17 cellular contexts compared by ENCODE assay signal in the genomic region with DNA sequence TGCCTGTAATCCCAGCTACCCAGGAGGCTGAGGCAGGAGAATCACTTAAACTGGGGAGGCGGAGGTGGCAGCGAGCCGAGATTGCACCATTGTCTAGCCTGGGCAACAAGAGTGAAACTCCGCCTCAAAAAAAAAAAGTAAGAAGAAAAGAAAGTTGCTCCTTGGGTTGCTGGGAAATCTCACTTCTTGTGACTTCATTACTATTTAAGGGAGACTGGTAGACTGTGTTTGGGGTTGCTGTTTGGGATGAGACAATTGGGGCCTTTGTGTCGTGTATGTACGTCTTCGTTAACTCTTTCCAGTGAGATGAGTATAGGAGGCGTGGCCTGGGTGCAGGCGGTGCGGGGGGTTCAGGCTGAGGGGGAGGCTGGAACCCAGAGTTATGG. TPM values are rescaled to one million over a fixed set of nuclear protein-coding genes. Genes with fewer than 3 reads are reported as not detected.
DNase-seq lines count a peak whose midpoint lies in the region; ATAC-seq, FAIRE-seq and TF ChIP-seq lines count a peak whose summit lies in the region.
"Had no signal": no experiment of that assay in that cellular context is flagged by ENCODE, and none has a peak within 500 bp of the region (broad histone marks: within the 10 kb centered on the region; RNA-seq: fewer than 3 reads in every experiment).

No MANE protein-coding gene starts in this region.

- no peak for TF ChIP-seq POLR2A in HepG2 (IDR thresholded peaks at IDR 0.05; ENCODE audit: insufficient read depth in 1 of 2, low read depth in 2 of 2, low read length in 2 of 2)
- TF ChIP-seq POLR2A in spleen (IDR thresholded peaks at IDR 0.05) = no peak

- H3K23me2 ChIP-seq in H9 (ENCODE audit: insufficient read length, low read depth, low read length, poor library complexity, severe bottlenecking) = peaks cover 3% of the 10 kb centered on the region

- H2AFZ ChIP-seq in H9 (ENCODE audit: low read length) = no peak overlapping the region
- no peak overlapping the region for H2AFZ ChIP-seq in astrocyte (ENCODE audit: low read depth, low read length)
- no peak overlapping the region for H2AFZ ChIP-seq in HepG2 (ENCODE audit: low read length)
- H2AFZ ChIP-seq in Karpas-422 (ENCODE audit: low read length) = no peak overlapping the region

- no CpG with 5 or more reads among the region's 10 CpGs for WGBS in H9 (ENCODE audit: extremely low coverage, insufficient read length, low lambda C conversion rate)
- WGBS in HepG2 (ENCODE audit: low lambda C conversion rate) = 92% methylated on average over 8 of the region's 10 CpGs
- 83 to 90% (median 87%) methylated on average over 10 of the region's 10 CpGs for WGBS in spleen, 5 donors

- H3K4me3 Mint-ChIP-seq in H9 = no peak overlapping the region
- no peak overlapping the region for H3K4me3 Mint-ChIP-seq in astrocyte (ENCODE audit: unreplicated experiment)
- H3K4me3 Mint-ChIP-seq: activated CD4-positive, alpha-beta T cell treated with anti-CD3 and anti-CD28 coated beads, Interleukin-2, amount 10 ng/mL, durations not matched to agents 7 days and 5 days; activated naive CD8-positive, alpha-beta T cell treated with anti-CD3 and anti-CD28 coated beads, Interleukin-2, amount 50 U/mL, for 24 hours; CD4-positive, alpha-beta memory T cell had no signal

- H3K27me3 Mint-ChIP-seq in H9 (ENCODE audit: low read depth) (no peaks in the 10 kb centered on the region; the same call in 1 of the 2 replicates), astrocyte (ENCODE audit: low read depth, unreplicated experiment) (no peaks in the 10 kb centered on the region)
- H3K27me3 Mint-ChIP-seq: activated CD4-positive, alpha-beta T cell treated with anti-CD3 and anti-CD28 coated beads, Interleukin-2, amount 10 ng/mL, durations not matched to agents 7 days and 5 days; activated naive CD8-positive, alpha-beta T cell treated with anti-CD3 and anti-CD28 coated beads, Interleukin-2, amount 50 U/mL, for 24 hours had no signal

- H3K36me3 ChIP-seq in astrocyte (ENCODE audit: insufficient read depth, low read length) (peaks cover 6% of the 10 kb centered on the region), HepG2 (replicated peaks in 1 of 2; ENCODE audit: control insufficient read depth in 1 of 2, insufficient read depth in 2 of 2, low read length in 2 of 2) (peaks cover 1 to 26% of the 10 kb centered on the region in 2 experiments; a peak in 3 of 5 replicates), spleen (peaks cover 0 to 64% (median 9%) of the 10 kb centered on the region in 6 donors), Karpas-422 (ENCODE audit: insufficient read depth, low read length) (no peaks in the 10 kb centered on the region)

- no peak overlapping the region for H3K9ac ChIP-seq in H9 (ENCODE audit: extremely low read depth, insufficient read length, low read length)
- H3K9ac ChIP-seq in astrocyte (ENCODE audit: low read length) = no peak overlapping the region
- H3K9ac ChIP-seq in HepG2 (ENCODE audit: insufficient read depth, low read depth, low read length) = no peak overlapping the region
- H3K9ac ChIP-seq in Karpas-422 (ENCODE audit: low read length) = no peak overlapping the region

- no peak for FAIRE-seq in astrocyte (lab: Jason Lieb, UNC)
- no peak for FAIRE-seq in HepG2 (lab: Jason Lieb, UNC)

- H3K18ac ChIP-seq in H9 (ENCODE audit: insufficient read length, low read depth, low read length) = no peak overlapping the region

- H2BK12ac ChIP-seq in H9 (ENCODE audit: insufficient read length, low read depth, low read length) = no peak overlapping the region

- no peaks in the 10 kb centered on the region for H3K9me2 ChIP-seq in Karpas-422 (replicated peaks; ENCODE audit: insufficient read depth, low read length)

- peak overlapping the region; percentile 3 to 79 (median 77); a peak in 3 of 7 replicates for H3K27ac Mint-ChIP-seq in H9
- peak overlapping the region; percentile 94 for H3K27ac Mint-ChIP-seq in astrocyte (ENCODE audit: unreplicated experiment)
- H3K27ac Mint-ChIP-seq: activated CD4-positive, alpha-beta T cell treated with anti-CD3 and anti-CD28 coated beads, Interleukin-2, amount 10 ng/mL, durations not matched to agents 7 days and 5 days; activated naive CD8-positive, alpha-beta T cell treated with anti-CD3 and anti-CD28 coated beads, Interleukin-2, amount 50 U/mL, for 24 hours had no signal

- no peak overlapping the region for H3K56ac ChIP-seq in H9 (ENCODE audit: insufficient read length, low read depth, low read length)

- no peak for TF ChIP-seq RAD21 in HepG2 (CRISPR knock-in tag; IDR thresholded peaks at IDR 0.05)

- no TSS peak for BruUV-seq in HepG2 (replicated peaks; lab: Mats Ljungman, UMichigan)

- H4K91ac ChIP-seq in H9 (ENCODE audit: insufficient read length, low read depth, low read length) = no peak overlapping the region

- H3K36me3 Mint-ChIP-seq in H9 (ENCODE audit: insufficient read depth in 1 of 3, low read depth in 3 of 3) (peaks cover 0 to 14% (median 8%) of the 10 kb centered on the region in 3 experiments; a peak in 4 of 7 replicates), astrocyte (ENCODE audit: low read depth, unreplicated experiment) (peaks cover 14% of the 10 kb centered on the region)
- H3K36me3 Mint-ChIP-seq: CD4-positive, alpha-beta memory T cell had no signal

- H4K20me1 ChIP-seq in H9 (ENCODE audit: control insufficient read depth, insufficient read depth, insufficient read length) (no peaks in the 10 kb centered on the region), astrocyte (ENCODE audit: insufficient read depth, low read length) (peaks cover 77% of the 10 kb centered on the region), HepG2 (ENCODE audit: insufficient read depth, low read length) (peaks cover 29% of the 10 kb centered on the region), Karpas-422 (ENCODE audit: insufficient read depth, low read depth, low read length) (0 out of 2 replicates have a peak, but pooled peaks cover 4% of the 10 kb centered on the region)

- no peak overlapping the region for H3K4me2 ChIP-seq in H9 (ENCODE audit: insufficient read depth, insufficient read length, low read length)
- no peak overlapping the region for H3K4me2 ChIP-seq in astrocyte (ENCODE audit: low read length)
- H3K4me2 ChIP-seq in HepG2 (ENCODE audit: low read depth, low read length) = no peak overlapping the region
- H3K4me2 ChIP-seq in Karpas-422 (ENCODE audit: low read depth, low read length, poor library complexity, severe bottlenecking) = no peak overlapping the region

- TF ChIP-seq CTCF in H9 (conservative IDR thresholded peaks at IDR 0.05) (no peak), astrocyte (IDR thresholded peaks at IDR 0.05; ENCODE audit: insufficient read depth, low read depth, low read length) (no peak), HepG2 (CRISPR knock-in tag; IDR thresholded peaks at IDR 0.05) (no peak), spleen (IDR thresholded peaks at IDR 0.05 in 8 of 11, conservative IDR thresholded peaks at IDR 0.05 in 3 of 11) (no peak)

- ATAC-seq in HepG2 (no peak), HG03095 (IDR thresholded peaks at IDR 0.05; ENCODE audit: unreplicated experiment) (no peak)
- ATAC-seq: activated naive CD8-positive, alpha-beta T cell treated with anti-CD3 and anti-CD28 coated beads, Interleukin-2, amount 50 U/mL, for 24 hours; esophagus mucosa had no signal

- H3K27me3 ChIP-seq in H9 (ENCODE audit: insufficient read depth, low read length) = no peaks in the 10 kb centered on the region
- no peaks in the 10 kb centered on the region for H3K27me3 ChIP-seq in astrocyte (ENCODE audit: insufficient read depth, low read length)
- H3K27me3 ChIP-seq in HepG2 (ENCODE audit: control insufficient read depth in 1 of 2, insufficient read depth in 2 of 2, low read length in 2 of 2) = no peaks in the 10 kb centered on the region
- H3K27me3 ChIP-seq in spleen (replicated peaks in 1 of 7) = no peaks in the 10 kb centered on the region
- H3K27me3 ChIP-seq in Karpas-422 (ENCODE audit: low read length) = no peaks in the 10 kb centered on the region
- H3K27me3 ChIP-seq: testis had no signal

- in situ Hi-C loops in HepG2 (cut with HindIII; ENCODE audit: extremely low pct_ligation_motif_present, low pct_unique_long_range_greater_than_20kb) = no loop called here

- POLR2A ChIA-PET in HepG2 (lab: Yijun Ruan, JAX) = interaction anchor here (1.7 to 2.5 kb wide), 2 partner anchors 33 to 62 kb away, joined by 3 to 12 read pairs; no protein-coding TSS in a partner anchor

- CTCF ChIA-PET in HepG2 (lab: Yijun Ruan, JAX; ENCODE audit: low intra/inter-chr PET ratio, low total read pairs) = no interaction called here

- no peak overlapping the region for H2BK20ac ChIP-seq in H9 (ENCODE audit: low read depth, low read length, poor library complexity, severe bottlenecking)

- H3K4me1 Mint-ChIP-seq in H9 (peaks cover 27 to 46% of the 10 kb centered on the region in 2 experiments), astrocyte (ENCODE audit: low read depth, unreplicated experiment) (peaks cover 61% of the 10 kb centered on the region)
- H3K4me1 Mint-ChIP-seq: activated CD4-positive, alpha-beta T cell treated with anti-CD3 and anti-CD28 coated beads, Interleukin-2, amount 10 ng/mL, durations not matched to agents 7 days and 5 days; activated naive CD8-positive, alpha-beta T cell treated with anti-CD3 and anti-CD28 coated beads, Interleukin-2, amount 50 U/mL, for 24 hours; CD4-positive, alpha-beta memory T cell had no signal

- no peaks in the 10 kb centered on the region for H3K79me1 ChIP-seq in H9 (ENCODE audit: insufficient read depth, low read depth, low read length, poor library complexity, severe bottlenecking)

- H4K8ac ChIP-seq in H9 (replicated peaks; ENCODE audit: insufficient read length, low read depth, low read length) = no peak overlapping the region

- H2AK5ac ChIP-seq in H9 (ENCODE audit: insufficient read length, low read length) = no peak overlapping the region

- H2BK15ac ChIP-seq in H9 (ENCODE audit: low read depth, low read length) = no peak overlapping the region

- H3K4me3 ChIP-seq in astrocyte (ENCODE audit: insufficient read depth, low read depth, low read length) = no peak overlapping the region
- H3K4me3 ChIP-seq in HepG2 (replicated peaks in 1 of 3; ENCODE audit: insufficient read depth in 1 of 3, low read depth in 2 of 3, low read length in 3 of 3) = no peak overlapping the region
- H3K4me3 ChIP-seq in spleen = no peak overlapping the region
- H3K4me3 ChIP-seq in Karpas-422 (ENCODE audit: low read length) = no peak overlapping the region
- H3K4me3 ChIP-seq: testis had no signal

- H2BK120ac ChIP-seq in H9 (ENCODE audit: low read depth, low read length, poor library complexity, severe bottlenecking) = no peak overlapping the region

- no peak overlapping the region for H3K23ac ChIP-seq in H9 (ENCODE audit: insufficient read length, low read depth, low read length)

- H3K4me1 ChIP-seq in H9 (ENCODE audit: insufficient read depth, low read length) (peaks cover 6% of the 10 kb centered on the region; the same call in 1 of the 2 replicates), astrocyte (ENCODE audit: insufficient read depth, low read length) (peaks cover 60% of the 10 kb centered on the region), HepG2 (ENCODE audit: insufficient read depth, low read length) (peaks cover 100% of the 10 kb centered on the region), spleen (peaks cover 19 to 100% (median 81%) of the 10 kb centered on the region in 6 donors), Karpas-422 (ENCODE audit: low read length) (peaks cover 10% of the 10 kb centered on the region)

- DNase-seq in H9 = no peak
- DNase-seq in astrocyte (ENCODE audit: low read depth) = no peak
- no peak for DNase-seq in HepG2 (ENCODE audit: low spot score)
- no peak for DNase-seq in spleen
- DNase-seq in SHP77 (lab: John Stamatoyannopoulos, UW) = no peak
- DNase-seq in Karpas-422 = no peak
- DNase-seq: activated CD4-positive, alpha-beta T cell treated with anti-CD3 and anti-CD28 coated beads, Interleukin-2, amount 10 ng/mL, durations not matched to agents 7 days and 5 days; activated CD8-positive, alpha-beta memory T cell treated with anti-CD3 and anti-CD28 coated beads, Interleukin-2, amount 50 U/mL, for 4 hours; activated effector memory CD4-positive, alpha-beta T cell treated with Interleukin-2 at 50 U/mL for 16 hours; activated naive CD8-positive, alpha-beta T cell treated with anti-CD3 and anti-CD28 coated beads, Interleukin-2, amount 50 U/mL, for 24 hours; CD4-positive, alpha-beta memory T cell; central memory CD4-positive, alpha-beta T cell; NCI-H748 treated with DMSO at 0.1 percent for 48 hours; SHP77 treated with DMSO at 0.1 percent for 48 hours; testis had no signal

- H3K9me3 ChIP-seq in H9 (ENCODE audit: control insufficient read depth, low read depth, low read length) = no peaks in the 10 kb centered on the region
- H3K9me3 ChIP-seq in astrocyte (ENCODE audit: insufficient read depth, low read depth, low read length) = no peaks in the 10 kb centered on the region
- H3K9me3 ChIP-seq in HepG2 (ENCODE audit: low read length) = no peaks in the 10 kb centered on the region
- no peaks in the 10 kb centered on the region for H3K9me3 ChIP-seq in spleen
- H3K9me3 ChIP-seq in Karpas-422 (ENCODE audit: low read length) = no peaks in the 10 kb centered on the region
- H3K9me3 ChIP-seq: testis had no signal

- H3K27ac ChIP-seq in H9 (ENCODE audit: insufficient read length, low read depth, low read length) = no peak overlapping the region
- H3K27ac ChIP-seq in astrocyte (ENCODE audit: low read depth, low read length) = no peak overlapping the region
- peak overlapping the region; percentile 42 for H3K27ac ChIP-seq in HepG2 (ENCODE audit: extremely low read length, insufficient read depth, low read length)
- H3K27ac ChIP-seq in spleen = peak overlapping the region in 7 of 8 donors; percentile 4 to 78 (median 69)
- H3K27ac ChIP-seq in Karpas-422 (ENCODE audit: low read length) = no peak overlapping the region

- H4K5ac ChIP-seq in H9 (ENCODE audit: insufficient read length, low read depth, low read length) = no peak overlapping the region

- H3K9me3 Mint-ChIP-seq in H9 (no peaks in the 10 kb centered on the region), astrocyte (ENCODE audit: unreplicated experiment) (no peaks in the 10 kb centered on the region)
- H3K9me3 Mint-ChIP-seq: activated CD4-positive, alpha-beta T cell treated with anti-CD3 and anti-CD28 coated beads, Interleukin-2, amount 10 ng/mL, durations not matched to agents 7 days and 5 days; activated naive CD8-positive, alpha-beta T cell treated with anti-CD3 and anti-CD28 coated beads, Interleukin-2, amount 50 U/mL, for 24 hours; CD4-positive, alpha-beta memory T cell had no signal

- H3K4ac ChIP-seq in H9 (ENCODE audit: low read depth, low read length) = no peak overlapping the region

- no peak overlapping the region for H3K14ac ChIP-seq in H9 (ENCODE audit: insufficient read depth, low read length)

- TF ChIP-seq EP300 in HepG2 (IDR thresholded peaks at IDR 0.05; ENCODE audit: low read depth in 2 of 2, low read length in 2 of 2) = no peak
- no peak for TF ChIP-seq EP300 in HepG2 (CRISPR knock-in tag; IDR thresholded peaks at IDR 0.05; ENCODE audit: borderline replicate concordance)

- H3T11ph ChIP-seq in H9 (ENCODE audit: low read length) = no peak overlapping the region

- no peak overlapping the region for H2BK5ac ChIP-seq in H9 (ENCODE audit: insufficient read length, low read length)

- no peaks in the 10 kb centered on the region for H3K79me2 ChIP-seq in H9 (ENCODE audit: insufficient read depth, low read length)
- H3K79me2 ChIP-seq in astrocyte (ENCODE audit: insufficient read depth, low read length) = peaks cover 87% of the 10 kb centered on the region
- peaks cover 72% of the 10 kb centered on the region for H3K79me2 ChIP-seq in HepG2 (ENCODE audit: insufficient read depth, low read length)
- H3K79me2 ChIP-seq in Karpas-422 (ENCODE audit: low read length) = no peaks in the 10 kb centered on the region

- intact Hi-C loops in HepG2 (cut with micrococcal nuclease; ENCODE audit: unreplicated experiment) (no loop called here), spleen (cut with DNase I; ENCODE audit: low total_unique reads) (loop anchor here (10.0 kb wide), 1 partner anchor 55 kb away; no protein-coding TSS in a partner anchor)

RNA-seq across cellular contexts. Expression of gene NDST1, which starts 11.6 kb away (rescaled TPM):
- total RNA-seq in H9 (2021) (59.2 and 65.5 TPM in 2 replicates), astrocyte (293 and 321 TPM in 2 replicates), HepG2 (2016; rRNA removed; fragmentation: Illumina TruSeq; extraction: Trizol) (22.1 and 26.2 TPM in 2 replicates), spleen (100 to 1,000 TPM; 123 to 360 (median 261) TPM)
- 6.5 and 8.8 TPM in 2 replicates for total RNA-seq in HepG2 (2016; cell fraction: cytosol; rRNA removed; fragmentation: Illumina TruSeq; extraction: Trizol; ENCODE audit: low read depth)
- 19.6 and 25.2 TPM in 2 replicates for total RNA-seq in HepG2 (2016; cell fraction: insoluble cytoplasmic fraction; rRNA removed; fragmentation: Illumina TruSeq; extraction: Trizol)
- 16.4 and 18.4 TPM in 2 replicates for total RNA-seq in HepG2 (2016; cell fraction: membrane; rRNA removed; fragmentation: Illumina TruSeq; extraction: Trizol)
- total RNA-seq in HepG2 (2016; cell fraction: nucleus; rRNA removed; fragmentation: Illumina TruSeq; extraction: Trizol) = 25.2 and 29.3 TPM in 2 replicates
- polyA plus RNA-seq in HepG2 (2011; rRNA removed) (23.8 and 35.0 TPM in 2 replicates), spleen (10 to 100 TPM in 1 of 3 donors, 1 to 10 TPM in 2; 6.1 to 45.7 (median 6.8) TPM)
- polyA plus RNA-seq in HepG2 (2011; cell fraction: cytosol; rRNA removed) = 18.9 and 20.3 TPM in 2 replicates
- 67.6 and 71.1 TPM in 2 replicates for polyA plus RNA-seq in HepG2 (2011; cell fraction: nucleus; rRNA removed)
- 36.0 and 40.8 TPM in 2 replicates for polyA plus RNA-seq in HepG2 (2012)
- polyA plus RNA-seq in HepG2 (2016; cell fraction: cytosol; fragmentation: Illumina TruSeq; extraction: Trizol; ENCODE audit: low read depth) = 2.7 and 3.1 TPM in 2 replicates
- polyA plus RNA-seq in HepG2 (2016; cell fraction: insoluble cytoplasmic fraction; fragmentation: Illumina TruSeq; extraction: Trizol; ENCODE audit: low read depth) = 15.4 and 18.3 TPM in 2 replicates
- polyA plus RNA-seq in HepG2 (2016; cell fraction: membrane; fragmentation: Illumina TruSeq; extraction: Trizol; ENCODE audit: low read depth) = 7.8 TPM in 2 replicates
- 29.1 and 30.9 TPM in 2 replicates for polyA plus RNA-seq in HepG2 (2016; cell fraction: nucleus; fragmentation: Illumina TruSeq; extraction: Trizol; ENCODE audit: insufficient read depth, low read depth)
- polyA minus RNA-seq in HepG2 (2011; rRNA and poly(A)+ RNA removed; ENCODE audit: low replicate concordance) = 12.5 and 73.9 TPM in 2 replicates
- polyA minus RNA-seq in HepG2 (2011; cell fraction: cytosol; rRNA and poly(A)+ RNA removed) = 20.8 and 29.5 TPM in 2 replicates
- 55.1 and 55.2 TPM in 2 replicates for polyA minus RNA-seq in HepG2 (2011; cell fraction: nucleus; rRNA and poly(A)+ RNA removed)
- 8.4 and 20.9 TPM in 2 replicates for total RNA-seq in Karpas-422 (2014; rRNA removed; shearing (Covaris generic); ENCODE audit: low replicate concordance)

Comparison
In these comparisons a context has a peak if more than half of its experiments do, and no peak if none do; other contexts are left out.
1. H3K27ac ChIP-seq: peak in HepG2 (single experiment) and spleen (7 of 8); none in H9 (single experiment), astrocyte (single experiment) and Karpas-422 (single experiment).